In the genomic region with DNA sequence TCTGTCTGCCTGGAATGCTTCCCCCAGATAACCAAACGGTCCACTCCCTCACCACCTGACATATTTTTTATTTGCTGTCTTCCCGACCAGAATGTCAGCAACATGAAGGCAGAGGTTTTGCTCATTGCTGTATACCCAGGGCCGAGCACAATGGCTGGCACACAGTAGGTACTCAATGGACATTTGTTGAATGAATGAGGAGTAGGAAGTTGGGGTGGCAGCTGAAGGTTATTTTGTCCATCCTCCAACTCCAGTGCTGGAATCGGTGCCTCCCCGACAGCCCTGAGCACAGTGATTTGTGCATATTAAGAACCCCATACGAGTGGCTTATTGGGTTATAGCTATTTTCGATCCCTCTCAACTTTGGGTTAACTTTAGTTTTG, we compare ENCODE assay signal across 24 cellular contexts. TPM values are rescaled to one million over a fixed set of nuclear protein-coding genes. Genes with fewer than 3 reads are reported as not detected.
DNase-seq lines count a peak whose midpoint lies in the region; ATAC-seq and TF ChIP-seq lines count a peak whose summit lies in the region.
"Had no signal": no experiment of that assay in that cellular context is flagged by ENCODE, and none has a peak within 500 bp of the region (broad histone marks: within the 10 kb centered on the region; RNA-seq: fewer than 3 reads in every experiment).

No MANE protein-coding gene starts in this region.

- TF ChIP-seq CTCF in Calu3 (IDR thresholded peaks at IDR 0.05; ENCODE audit: unreplicated experiment): no peak
- no peak for TF ChIP-seq CTCF in OCI-LY3 (IDR thresholded peaks at IDR 0.05; ENCODE audit: low read depth, low read length)
- no peak for TF ChIP-seq CTCF in osteoblast (IDR thresholded peaks at IDR 0.05; ENCODE audit: extremely low read depth, low read depth, low read length)

- H3K27ac Mint-ChIP-seq in Calu3 (ENCODE audit: unreplicated experiment): no peak overlapping the region
- H3K27ac Mint-ChIP-seq: activated CD4-positive, alpha-beta T cell treated with anti-CD3 and anti-CD28 coated beads, Interleukin-2, amount 10 ng/mL, durations not matched to agents 24 days and 14 days; activated CD8-positive, alpha-beta memory T cell treated with anti-CD3 and anti-CD28 coated beads, Interleukin-2, amount 10 ng/mL, durations not matched to agents 7 days and 5 days; activated T-helper 2 cell treated with anti-CD3 and anti-CD28 coated beads, Interferon-gamma antibody, Interleukin-2, Interleukin-4, amounts not matched to agents 10 μg/mL and 5 μg/mL and 100 μg/mL, durations not matched to agents 14 hours and 24 hours and 36 hours; HFFc6; IgD-negative memory B cell had no signal

- H3K36me3 Mint-ChIP-seq in Calu3 (ENCODE audit: insufficient read depth, unreplicated experiment): peaks cover 8% of the 10 kb centered on the region
- H3K36me3 Mint-ChIP-seq: activated CD8-positive, alpha-beta memory T cell treated with anti-CD3 and anti-CD28 coated beads, Interleukin-2, amount 10 ng/mL, durations not matched to agents 7 days and 5 days; IgD-negative memory B cell had no signal

- no peak overlapping the region for H3K9ac ChIP-seq in OCI-LY3 (ENCODE audit: low read length)
- H3K9ac ChIP-seq in iPS-15b (ENCODE audit: low read depth, low read length): no peak overlapping the region

- H3K27me3 ChIP-seq in OCI-LY3 (ENCODE audit: low read depth, low read length) (peaks cover 37% of the 10 kb centered on the region), iPS-15b (ENCODE audit: control insufficient read depth, insufficient read depth, low read length) (peaks cover 12% of the 10 kb centered on the region), osteoblast (ENCODE audit: insufficient read depth, low read length) (peaks cover 63% of the 10 kb centered on the region)

- no peak overlapping the region for H2AFZ ChIP-seq in OCI-LY3 (ENCODE audit: low read depth, low read length)
- H2AFZ ChIP-seq in osteoblast (ENCODE audit: low read length): no peak overlapping the region

- no peak overlapping the region for H3K27ac ChIP-seq in OCI-LY3 (ENCODE audit: low read length)
- no peak overlapping the region for H3K27ac ChIP-seq in osteoblast (ENCODE audit: low read depth, low read length)
- H3K27ac ChIP-seq: neutrophil, stomach, transverse colon had no signal

- H3K27me3 Mint-ChIP-seq in Calu3 (ENCODE audit: unreplicated experiment): no peaks in the 10 kb centered on the region

- DNase-seq in Calu3 (no peak), osteoblast (ENCODE audit: insufficient read length, low spot score, missing footprints) (peak; percentile 43), HCEC 1CT (no peak)
- DNase-seq: activated CD4-positive, alpha-beta T cell treated with anti-CD3 and anti-CD28 coated beads, Interleukin-2, amount 10 ng/mL, durations not matched to agents 24 days and 14 days; activated CD8-positive, alpha-beta memory T cell treated with anti-CD3 and anti-CD28 coated beads, Interleukin-2, amount 10 ng/mL, durations not matched to agents 7 days and 5 days; HFFc6; left cardiac atrium; NCI-H2171; SHP77; stimulated activated CD4-positive, alpha-beta T cell treated with anti-CD3 and anti-CD28 coated beads, Interleukin-12 subunit alpha, Interleukin-12 subunit beta, amount 100 ng/mL, for 4 hours; stomach had no signal

- intact Hi-C loops in Calu3 (cut with micrococcal nuclease; ENCODE audit: unreplicated experiment): no loop called here

- peak overlapping the region; percentile 98 for H3K4me2 ChIP-seq in OCI-LY3 (ENCODE audit: low read length)
- no peak overlapping the region for H3K4me2 ChIP-seq in osteoblast (ENCODE audit: insufficient read depth, low read length)

- peak overlapping the region; percentile 66 for H3K4me3 Mint-ChIP-seq in Calu3 (ENCODE audit: low read depth, unreplicated experiment)
- H3K4me3 Mint-ChIP-seq: activated CD8-positive, alpha-beta memory T cell treated with anti-CD3 and anti-CD28 coated beads, Interleukin-2, amount 10 ng/mL, durations not matched to agents 7 days and 5 days; HFFc6 had no signal

- H3K4me3 ChIP-seq in OCI-LY3 (ENCODE audit: low read length) (0 out of 2 replicates have a peak overlapping the region, but pooled peaks have one; percentile 81), iPS-15b (ENCODE audit: low read depth, low read length) (peak overlapping the region; percentile 79), osteoblast (ENCODE audit: insufficient read depth, low read length) (no peak overlapping the region)

- no peaks in the 10 kb centered on the region for H3K9me3 Mint-ChIP-seq in Calu3 (ENCODE audit: low read depth, unreplicated experiment)
- H3K9me3 Mint-ChIP-seq: activated CD4-positive, alpha-beta T cell treated with anti-CD3 and anti-CD28 coated beads, Interleukin-2, amount 10 ng/mL, durations not matched to agents 24 days and 14 days; activated T-helper 2 cell treated with anti-CD3 and anti-CD28 coated beads, Interferon-gamma antibody, Interleukin-2, Interleukin-4, amounts not matched to agents 10 μg/mL and 5 μg/mL and 100 μg/mL, durations not matched to agents 14 hours and 24 hours and 36 hours; HFFc6; IgD-negative memory B cell had no signal

- H3K4me1 ChIP-seq in OCI-LY3 (ENCODE audit: low read length): peaks cover 32% of the 10 kb centered on the region
- H3K4me1 ChIP-seq in iPS-15b (ENCODE audit: control insufficient read depth, insufficient read depth, low read length): peaks cover 13% of the 10 kb centered on the region
- no peaks in the 10 kb centered on the region for H3K4me1 ChIP-seq in osteoblast (ENCODE audit: insufficient read depth, low read length)

- no peaks in the 10 kb centered on the region for H3K79me2 ChIP-seq in OCI-LY3 (ENCODE audit: low read length)
- H3K79me2 ChIP-seq in osteoblast (ENCODE audit: insufficient read depth, low read length): no peaks in the 10 kb centered on the region

- ATAC-seq in HG03108 (IDR thresholded peaks at IDR 0.05; ENCODE audit: unreplicated experiment) (no peak), GM19395 (IDR thresholded peaks at IDR 0.05; ENCODE audit: unreplicated experiment) (no peak)
- ATAC-seq: activated CD8-positive, alpha-beta memory T cell treated with anti-CD3 and anti-CD28 coated beads, Interleukin-2, amount 10 ng/mL, durations not matched to agents 7 days and 5 days had no signal

- peaks cover 16% of the 10 kb centered on the region for H3K4me1 Mint-ChIP-seq in Calu3 (ENCODE audit: low read depth, unreplicated experiment)

- H3K9me3 ChIP-seq in OCI-LY3 (ENCODE audit: insufficient read depth, low read length) (no peaks in the 10 kb centered on the region), iPS-15b (ENCODE audit: control insufficient read depth, insufficient read depth, low read length) (no peaks in the 10 kb centered on the region), osteoblast (ENCODE audit: low read depth, low read length) (no peaks in the 10 kb centered on the region)
- H3K9me3 ChIP-seq: neutrophil, stomach, transverse colon had no signal

- no TSS peak for BruUV-seq in Calu3 (replicated peaks; lab: Mats Ljungman, UMichigan)

- H3K36me3 ChIP-seq in OCI-LY3 (replicated peaks; ENCODE audit: low read depth, low read length) (peaks cover 25% of the 10 kb centered on the region), iPS-15b (ENCODE audit: control insufficient read depth, insufficient read depth, low read length) (no peaks in the 10 kb centered on the region), osteoblast (ENCODE audit: insufficient read depth, low read length) (no peaks in the 10 kb centered on the region)
- H3K36me3 ChIP-seq: neutrophil, stomach, transverse colon had no signal

- H4K20me1 ChIP-seq in OCI-LY3 (ENCODE audit: insufficient read depth, low read length): peaks cover 5% of the 10 kb centered on the region; the same call in 1 of the 2 replicates
- H4K20me1 ChIP-seq in osteoblast (ENCODE audit: insufficient read depth, low read length): no peaks in the 10 kb centered on the region

- CTCF ChIA-PET in Calu3 (lab: Charles Lee): interaction anchor here (0.7 to 1.2 kb wide), 4 partner anchors 10 to 158 kb away, joined by 3 to 4 read pairs (median 3); partner anchors contain the start of gene PDRG1

RNA-seq across cellular contexts. Expression of gene DUSP15, which starts 10.3 kb away (rescaled TPM):
- total RNA-seq in Calu3 (2022) (0.47 TPM in 1 of 2 replicates, not detected in the other), osteoblast (1.2 and 1.4 TPM in 2 replicates)
- total RNA-seq: activated CD4-positive, alpha-beta T cell treated with anti-CD3 and anti-CD28 coated beads, Interleukin-2, amount 10 ng/mL, durations not matched to agents 24 days and 14 days; activated CD8-positive, alpha-beta memory T cell treated with anti-CD3 and anti-CD28 coated beads, Interleukin-2, amount 10 ng/mL, durations not matched to agents 7 days and 5 days; activated T-helper 2 cell treated with anti-CD3 and anti-CD28 coated beads, Interferon-gamma antibody, Interleukin-2, Interleukin-4, amounts not matched to agents 10 μg/mL and 5 μg/mL and 100 μg/mL, durations not matched to agents 14 hours and 24 hours and 36 hours; bronchial epithelial cell; epithelial cell of proximal tubule; HFFc6 had no signal

RNA-seq across cellular contexts. Expression of gene TTLL9, which starts 10.4 kb away (rescaled TPM):
- total RNA-seq in Calu3 (2022) (not detected in 2 replicates), osteoblast (0.59 and 0.72 TPM in 2 replicates)
- total RNA-seq: activated CD4-positive, alpha-beta T cell treated with anti-CD3 and anti-CD28 coated beads, Interleukin-2, amount 10 ng/mL, durations not matched to agents 24 days and 14 days; activated CD8-positive, alpha-beta memory T cell treated with anti-CD3 and anti-CD28 coated beads, Interleukin-2, amount 10 ng/mL, durations not matched to agents 7 days and 5 days; activated T-helper 2 cell treated with anti-CD3 and anti-CD28 coated beads, Interferon-gamma antibody, Interleukin-2, Interleukin-4, amounts not matched to agents 10 μg/mL and 5 μg/mL and 100 μg/mL, durations not matched to agents 14 hours and 24 hours and 36 hours; bronchial epithelial cell; dermis microvascular lymphatic vessel endothelial cell; epithelial cell of proximal tubule; HFFc6; M059J; transverse colon had no signal

RNA-seq across cellular contexts. Expression of gene FOXS1, which starts 14.6 kb away (rescaled TPM):
- total RNA-seq in Calu3 (2022) (not detected in 2 replicates), osteoblast (under 0.01 and 0.36 TPM in 2 replicates)
- total RNA-seq: activated CD4-positive, alpha-beta T cell treated with anti-CD3 and anti-CD28 coated beads, Interleukin-2, amount 10 ng/mL, durations not matched to agents 24 days and 14 days; activated CD8-positive, alpha-beta memory T cell treated with anti-CD3 and anti-CD28 coated beads, Interleukin-2, amount 10 ng/mL, durations not matched to agents 7 days and 5 days; activated T-helper 2 cell treated with anti-CD3 and anti-CD28 coated beads, Interferon-gamma antibody, Interleukin-2, Interleukin-4, amounts not matched to agents 10 μg/mL and 5 μg/mL and 100 μg/mL, durations not matched to agents 14 hours and 24 hours and 36 hours; bronchial epithelial cell; epithelial cell of proximal tubule; HFFc6 had no signal

RNA-seq across cellular contexts. Expression of gene MYLK2, which starts 40.8 kb away (rescaled TPM):
- total RNA-seq in Calu3 (2022): 1.3 and 1.5 TPM in 2 replicates
- under 0.01 and 0.36 TPM in 2 replicates for total RNA-seq in osteoblast
- total RNA-seq: bronchial epithelial cell, epithelial cell of proximal tubule, renal cortical epithelial cell had no signal
